In the genomic region with DNA sequence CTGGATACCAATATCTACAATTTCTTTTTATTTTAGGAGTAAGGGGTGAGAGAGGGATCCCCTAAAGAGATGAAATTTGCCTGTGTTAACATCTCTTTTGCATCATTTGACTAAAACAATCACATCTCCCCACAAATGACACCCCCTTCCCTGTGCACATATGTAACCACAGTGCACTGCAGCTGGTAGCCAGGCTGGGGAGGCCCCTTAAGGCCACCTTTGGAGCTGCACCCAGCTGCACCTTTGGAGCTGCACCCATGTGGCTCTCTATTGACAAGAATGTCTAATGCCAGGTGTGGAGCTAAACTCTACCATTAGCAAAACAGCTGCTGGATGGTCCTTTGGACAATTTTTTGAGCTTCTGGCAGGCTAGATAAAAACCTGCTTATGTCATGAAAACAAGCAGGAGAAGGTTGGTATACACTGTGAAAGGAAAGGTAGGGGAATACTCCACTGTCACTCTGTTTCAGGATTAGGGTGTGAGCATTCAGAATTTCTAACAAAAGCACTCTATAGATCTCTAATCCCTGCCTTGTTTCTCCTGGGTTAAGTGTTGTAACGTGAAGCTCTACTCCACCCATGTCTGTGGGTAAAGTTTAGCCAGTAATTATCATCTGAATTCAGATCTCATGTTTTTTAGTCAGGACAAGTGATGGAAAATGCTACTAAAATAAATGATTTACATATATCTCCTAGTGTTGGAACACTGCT, we compare ENCODE assay signal across 8 cellular contexts. TPM values are rescaled to one million over a fixed set of nuclear protein-coding genes. Genes with fewer than 3 reads are reported as not detected.
DNase-seq lines count a peak whose midpoint lies in the region; ATAC-seq and TF ChIP-seq lines count a peak whose summit lies in the region.

No MANE protein-coding gene starts in this region.

- no peaks in the 10 kb centered on the region for H3K9me3 Mint-ChIP-seq in activated naive CD4-positive, alpha-beta T cell treated with anti-CD3 and anti-CD28 coated beads, Interleukin-2, amount 50 U/mL, for 72 hours
- H3K9me3 Mint-ChIP-seq in stimulated activated naive B cell treated with anti-CD40 and anti-IgM and Interleukin-4, amounts not matched to agents 10 μg/mL and 1 μg/mL and 100 μg/mL, for 72 hours = no peaks in the 10 kb centered on the region

- DNase-seq in GM10248 (ENCODE audit: extremely low spot score) (peak; percentile 15), cerebellum (ENCODE audit: low spot score) (no peak), GF-D8 (lab: John Stamatoyannopoulos, UW) (no peak), cortex of kidney (lab: John Stamatoyannopoulos, UW) (no peak)
- DNase-seq in activated naive CD4-positive, alpha-beta T cell treated with anti-CD3 and anti-CD28 coated beads, Interleukin-2, amount 50 U/mL, for 72 hours (ENCODE audit: low spot score in 2 of 2) = peak in 1 of 2 donors; percentile 11
- DNase-seq in stimulated activated naive B cell treated with anti-CD40 and anti-IgM and Interleukin-4, amounts not matched to agents 10 μg/mL and 1 μg/mL and 100 μg/mL, for 72 hours = no peak

- TF ChIP-seq CTCF in GM10248 (IDR thresholded peaks at IDR 0.05; ENCODE audit: control extremely low read depth, extremely low read depth, low read depth, missing control alignments) = peak; percentile 16

- peak overlapping the region in 1 of 2 donors; percentile 37 for H3K27ac Mint-ChIP-seq in activated naive CD4-positive, alpha-beta T cell treated with anti-CD3 and anti-CD28 coated beads, Interleukin-2, amount 50 U/mL, for 72 hours
- no peak overlapping the region for H3K27ac Mint-ChIP-seq in stimulated activated naive B cell treated with anti-CD40 and anti-IgM and Interleukin-4, amounts not matched to agents 10 μg/mL and 1 μg/mL and 100 μg/mL, for 72 hours

- CTCF ChIA-PET in GM10248 (lab: Yijun Ruan, JAX) = interaction anchor here (1.0 to 2.0 kb wide), 11 partner anchors 9 to 413 kb away, joined by 3 to 11 read pairs (median 4); no protein-coding TSS in a partner anchor

- ATAC-seq in GM19395 (IDR thresholded peaks at IDR 0.05; ENCODE audit: unreplicated experiment) = peak; percentile 65
- ATAC-seq in HG03354 (IDR thresholded peaks at IDR 0.05; ENCODE audit: poor library complexity, severe bottlenecking, unreplicated experiment) = peak; percentile 86
- ATAC-seq in activated naive CD4-positive, alpha-beta T cell treated with anti-CD3 and anti-CD28 coated beads, Interleukin-2, amount 50 U/mL, for 72 hours = peak; percentile 59 to 60
- ATAC-seq in stimulated activated naive B cell treated with anti-CD40 and anti-IgM and Interleukin-4, amounts not matched to agents 10 μg/mL and 1 μg/mL and 100 μg/mL, for 72 hours (replicated peaks) = peak; percentile 67 to 83

- H3K27me3 Mint-ChIP-seq in stimulated activated naive B cell treated with anti-CD40 and anti-IgM and Interleukin-4, amounts not matched to agents 10 μg/mL and 1 μg/mL and 100 μg/mL, for 72 hours = no peaks in the 10 kb centered on the region

- no peak overlapping the region for H3K4me3 Mint-ChIP-seq in stimulated activated naive B cell treated with anti-CD40 and anti-IgM and Interleukin-4, amounts not matched to agents 10 μg/mL and 1 μg/mL and 100 μg/mL, for 72 hours

- no peaks in the 10 kb centered on the region for H3K36me3 Mint-ChIP-seq in activated naive CD4-positive, alpha-beta T cell treated with anti-CD3 and anti-CD28 coated beads, Interleukin-2, amount 50 U/mL, for 72 hours
- H3K36me3 Mint-ChIP-seq in stimulated activated naive B cell treated with anti-CD40 and anti-IgM and Interleukin-4, amounts not matched to agents 10 μg/mL and 1 μg/mL and 100 μg/mL, for 72 hours = peaks cover 0 to 3% of the 10 kb centered on the region in 2 donors

- POLR2A ChIA-PET in GM10248 (lab: Yijun Ruan, JAX) = interaction anchor here (0.6 to 0.9 kb wide), 2 partner anchors 38 to 46 kb away, joined by 3 read pairs; no protein-coding TSS in a partner anchor

- no peaks in the 10 kb centered on the region for H3K4me1 Mint-ChIP-seq in stimulated activated naive B cell treated with anti-CD40 and anti-IgM and Interleukin-4, amounts not matched to agents 10 μg/mL and 1 μg/mL and 100 μg/mL, for 72 hours

RNA-seq across cellular contexts. Expression of a gene that starts 52.1 kb away (rescaled TPM):
- total RNA-seq in activated naive CD4-positive, alpha-beta T cell treated with anti-CD3 and anti-CD28 coated beads, Interleukin-2, amount 50 U/mL, for 72 hours = 10 to 100 TPM; 44.8 to 74.0 TPM
- total RNA-seq in cerebellum = 69.4 TPM
